Comparison of ENCODE assay signal across 11 cellular contexts in genomic region chr6:42911171-42912021, GRCh38.
A peak's percentile ranks its signal among the peaks of the same experiment; 100 is the strongest.
DNase-seq lines count a peak whose midpoint lies in the region; ATAC-seq lines count a peak whose summit lies in the region.
"Had no signal": no experiment of that assay in that cellular context is flagged by ENCODE, and none has a peak within 500 bp of the region (broad histone marks: within the 10 kb centered on the region; RNA-seq: fewer than 3 reads in every experiment).

No MANE protein-coding gene starts in this region.

- H3K4me1 Mint-ChIP-seq in stimulated activated naive CD8-positive, alpha-beta T cell treated with anti-CD3 and anti-CD28 coated beads, Interleukin-15, Interleukin-2, amounts not matched to agents 100 ng/mL and 50 ng/mL, for 24 hours (ENCODE audit: low read depth) = peaks cover 5% of the 10 kb centered on the region

- no peak for ATAC-seq in stimulated activated naive CD8-positive, alpha-beta T cell treated with anti-CD3 and anti-CD28 coated beads, Interleukin-15, Interleukin-2, amounts not matched to agents 100 U/mL and 50 U/mL, for 24 hours
- ATAC-seq in GM21447 (IDR thresholded peaks at IDR 0.05; ENCODE audit: unreplicated experiment) = no peak
- ATAC-seq in GM18520 (IDR thresholded peaks at IDR 0.05; ENCODE audit: unreplicated experiment) = no peak

- H3K9ac ChIP-seq in endocrine pancreas (ENCODE audit: control insufficient read depth, insufficient read depth, low read length) (peak overlapping the region; percentile 65), mucosa of stomach (ENCODE audit: low read length) (peak overlapping the region; percentile 47)

- H3K4me3 Mint-ChIP-seq in stimulated activated naive CD8-positive, alpha-beta T cell treated with anti-CD3 and anti-CD28 coated beads, Interleukin-15, Interleukin-2, amounts not matched to agents 100 ng/mL and 50 ng/mL, for 24 hours = peak overlapping the region; percentile 63
- H3K4me3 Mint-ChIP-seq: T-helper 2 cell treated with Interferon-gamma antibody and Interleukin-4, amounts not matched to agents 5 μg/mL and 100 μg/mL, for 36 hours had no signal

- no peaks in the 10 kb centered on the region for H3K36me3 ChIP-seq in endocrine pancreas (ENCODE audit: control insufficient read depth, insufficient read depth, low read length)
- no peaks in the 10 kb centered on the region for H3K36me3 ChIP-seq in mucosa of stomach (ENCODE audit: control insufficient read depth, insufficient read depth, low read length)

- peaks cover 8% of the 10 kb centered on the region for H3K27me3 Mint-ChIP-seq in stimulated activated naive CD8-positive, alpha-beta T cell treated with anti-CD3 and anti-CD28 coated beads, Interleukin-15, Interleukin-2, amounts not matched to agents 100 ng/mL and 50 ng/mL, for 24 hours

- no peaks in the 10 kb centered on the region for H3K9me3 Mint-ChIP-seq in stimulated activated naive CD8-positive, alpha-beta T cell treated with anti-CD3 and anti-CD28 coated beads, Interleukin-15, Interleukin-2, amounts not matched to agents 100 ng/mL and 50 ng/mL, for 24 hours
- H3K9me3 Mint-ChIP-seq: T-helper 2 cell treated with Interferon-gamma antibody and Interleukin-4, amounts not matched to agents 5 μg/mL and 100 μg/mL, for 36 hours had no signal

- DNase-seq in stimulated activated naive CD8-positive, alpha-beta T cell treated with anti-CD3 and anti-CD28 coated beads, Interleukin-15, Interleukin-2, amounts not matched to agents 100 U/mL and 50 U/mL, for 24 hours = no peak
- DNase-seq in activated gamma-delta T cell (lab: John Stamatoyannopoulos, UW) = no peak
- DNase-seq in SKM-1 (lab: John Stamatoyannopoulos, UW; ENCODE audit: unreplicated experiment) = no peak
- DNase-seq: kidney, NCI-H1436 had no signal

- H3K4me3 ChIP-seq in endocrine pancreas (ENCODE audit: control insufficient read depth, insufficient read depth, low read length) = no peak overlapping the region
- peak overlapping the region; percentile 14 for H3K4me3 ChIP-seq in mucosa of stomach (ENCODE audit: low read length)

- no peaks in the 10 kb centered on the region for H3K36me3 Mint-ChIP-seq in stimulated activated naive CD8-positive, alpha-beta T cell treated with anti-CD3 and anti-CD28 coated beads, Interleukin-15, Interleukin-2, amounts not matched to agents 100 ng/mL and 50 ng/mL, for 24 hours (ENCODE audit: low read depth)

- H3K9me3 ChIP-seq in endocrine pancreas (ENCODE audit: control insufficient read depth, low read length) (no peaks in the 10 kb centered on the region), mucosa of stomach (ENCODE audit: control insufficient read depth, low read length) (no peaks in the 10 kb centered on the region)

- H3K27me3 ChIP-seq in endocrine pancreas (ENCODE audit: control insufficient read depth, insufficient read depth, low read length) (no peaks in the 10 kb centered on the region), mucosa of stomach (ENCODE audit: control insufficient read depth, insufficient read depth, low read length) (peaks cover 4% of the 10 kb centered on the region)

- no peak overlapping the region for H3K27ac Mint-ChIP-seq in stimulated activated naive CD8-positive, alpha-beta T cell treated with anti-CD3 and anti-CD28 coated beads, Interleukin-15, Interleukin-2, amounts not matched to agents 100 ng/mL and 50 ng/mL, for 24 hours
- H3K27ac Mint-ChIP-seq: T-helper 2 cell treated with Interferon-gamma antibody and Interleukin-4, amounts not matched to agents 5 μg/mL and 100 μg/mL, for 36 hours had no signal

- H3K4me1 ChIP-seq in endocrine pancreas (ENCODE audit: control insufficient read depth, insufficient read depth, low read length) = no peaks in the 10 kb centered on the region
- H3K4me1 ChIP-seq in mucosa of stomach (ENCODE audit: control insufficient read depth, insufficient read depth, low read length) = peaks cover 6% of the 10 kb centered on the region
